11 cellular contexts compared by ENCODE assay signal in genomic region chr7:104980440-104980839, GRCh38. TPM values are rescaled to one million over a fixed set of nuclear protein-coding genes. Genes with fewer than 3 reads are reported as not detected.
A peak's percentile ranks its signal among the peaks of the same experiment; 100 is the strongest.
DNase-seq lines count a peak whose midpoint lies in the region; ATAC-seq and TF ChIP-seq lines count a peak whose summit lies in the region.
"Had no signal": no experiment of that assay in that cellular context is flagged by ENCODE, and none has a peak within 500 bp of the region (broad histone marks: within the 10 kb centered on the region; RNA-seq: fewer than 3 reads in every experiment).

No MANE protein-coding gene starts in this region.

- H3K4me1 Mint-ChIP-seq in activated naive CD8-positive, alpha-beta T cell treated with anti-CD3 and anti-CD28 coated beads, Interleukin-2, amount 50 U/mL, for 24 hours = peaks cover 75% of the 10 kb centered on the region
- H3K4me1 Mint-ChIP-seq in glutamatergic neuron (ENCODE audit: low read depth, unreplicated experiment) = peaks cover 60% of the 10 kb centered on the region
- H3K4me1 Mint-ChIP-seq in naive thymus-derived CD4-positive, alpha-beta T cell = peaks cover 22 to 58% (median 37%) of the 10 kb centered on the region in 7 donors

- H3K9ac ChIP-seq in subcutaneous abdominal adipose tissue (ENCODE audit: low read length in 5 of 5) = no peak overlapping the region

- H3K4me3 ChIP-seq in cardiac muscle cell (no peak overlapping the region), subcutaneous abdominal adipose tissue (ENCODE audit: low read depth in 1 of 5, low read length in 5 of 5) (no peak overlapping the region)
- H3K4me3 ChIP-seq in naive thymus-derived CD4-positive, alpha-beta T cell (ENCODE audit: low read length) = no peak overlapping the region
- H3K4me3 ChIP-seq: gastroesophageal sphincter, left lung, upper lobe of left lung had no signal

- H3K27me3 Mint-ChIP-seq in activated naive CD8-positive, alpha-beta T cell treated with anti-CD3 and anti-CD28 coated beads, Interleukin-2, amount 50 U/mL, for 24 hours = no peaks in the 10 kb centered on the region
- H3K27me3 Mint-ChIP-seq in glutamatergic neuron (ENCODE audit: unreplicated experiment) = peaks cover 2% of the 10 kb centered on the region
- no peaks in the 10 kb centered on the region for H3K27me3 Mint-ChIP-seq in naive thymus-derived CD4-positive, alpha-beta T cell

- H3K9me3 ChIP-seq in cardiac muscle cell (ENCODE audit: low read depth) (no peaks in the 10 kb centered on the region), subcutaneous abdominal adipose tissue (ENCODE audit: control insufficient read depth in 5 of 5, low read length in 5 of 5) (no peaks in the 10 kb centered on the region)
- H3K9me3 ChIP-seq in naive thymus-derived CD4-positive, alpha-beta T cell (ENCODE audit: control insufficient read depth in 2 of 3, low read length in 3 of 3) = no peaks in the 10 kb centered on the region
- H3K9me3 ChIP-seq: gastroesophageal sphincter, left lung, upper lobe of left lung had no signal

- H3K36me3 ChIP-seq in cardiac muscle cell = no peaks in the 10 kb centered on the region
- H3K36me3 ChIP-seq in subcutaneous abdominal adipose tissue (ENCODE audit: control insufficient read depth in 5 of 5, insufficient read depth in 5 of 5, low read length in 5 of 5) = no peaks in the 10 kb centered on the region
- H3K36me3 ChIP-seq in naive thymus-derived CD4-positive, alpha-beta T cell (ENCODE audit: control insufficient read depth in 2 of 3, insufficient read depth in 3 of 3, low read length in 3 of 3) = peaks cover 0 to 3% (median 0%) of the 10 kb centered on the region in 3 experiments
- H3K36me3 ChIP-seq: gastroesophageal sphincter, left lung, upper lobe of left lung had no signal

- peaks cover 4% of the 10 kb centered on the region for H3K36me3 Mint-ChIP-seq in activated naive CD8-positive, alpha-beta T cell treated with anti-CD3 and anti-CD28 coated beads, Interleukin-2, amount 50 U/mL, for 24 hours (ENCODE audit: low read depth)
- no peaks in the 10 kb centered on the region for H3K36me3 Mint-ChIP-seq in glutamatergic neuron (ENCODE audit: unreplicated experiment)
- no peaks in the 10 kb centered on the region for H3K36me3 Mint-ChIP-seq in naive thymus-derived CD4-positive, alpha-beta T cell

- H3K27me3 ChIP-seq in cardiac muscle cell (no peaks in the 10 kb centered on the region), subcutaneous abdominal adipose tissue (ENCODE audit: control insufficient read depth in 5 of 5, insufficient read depth in 4 of 5, low read length in 5 of 5) (no peaks in the 10 kb centered on the region)
- no peaks in the 10 kb centered on the region for H3K27me3 ChIP-seq in naive thymus-derived CD4-positive, alpha-beta T cell (ENCODE audit: control insufficient read depth in 2 of 2, insufficient read depth in 2 of 2, low read length in 2 of 2)
- H3K27me3 ChIP-seq: gastroesophageal sphincter, left lung, upper lobe of left lung had no signal

- no peak overlapping the region for H3K4me3 Mint-ChIP-seq in activated naive CD8-positive, alpha-beta T cell treated with anti-CD3 and anti-CD28 coated beads, Interleukin-2, amount 50 U/mL, for 24 hours
- H3K4me3 Mint-ChIP-seq in glutamatergic neuron (ENCODE audit: unreplicated experiment) = no peak overlapping the region
- H3K4me3 Mint-ChIP-seq in naive thymus-derived CD4-positive, alpha-beta T cell = no peak overlapping the region

- H3K4me1 ChIP-seq in cardiac muscle cell (ENCODE audit: low read depth) (peaks cover 39% of the 10 kb centered on the region), subcutaneous abdominal adipose tissue (ENCODE audit: control insufficient read depth in 5 of 5, insufficient read depth in 5 of 5, low read length in 5 of 5) (peaks cover 13 to 78% (median 71%) of the 10 kb centered on the region in 5 donors)
- H3K4me1 ChIP-seq in naive thymus-derived CD4-positive, alpha-beta T cell (ENCODE audit: control insufficient read depth in 2 of 2, insufficient read depth in 2 of 2, low read length in 2 of 2) = peaks cover 16 to 21% of the 10 kb centered on the region in 2 donors

- intact Hi-C loops in Right ventricle myocardium inferior (cut with DNase I) = no loop called here
- intact Hi-C loops in naive thymus-derived CD4-positive, alpha-beta T cell (cut with micrococcal nuclease) = loop anchor here (2.0 to 5.0 kb wide), 6 partner anchors 98 to 552 kb away; partner anchors contain the start of genes RINT1 (in 1 of the 2) and SRPK2 (in 1 of the 2)

- CTCF ChIA-PET in naive thymus-derived CD4-positive, alpha-beta T cell (lab: Charles Lee) = interaction anchor here (0.8 to 6.7 kb wide), 27 partner anchors 8 to 449 kb away, joined by 3 to 76 read pairs (median 5); partner anchors contain the start of gene KMT2E

- H3K27ac ChIP-seq in cardiac muscle cell = peak overlapping the region; percentile 55
- peak overlapping the region; percentile 99 for H3K27ac ChIP-seq in subcutaneous abdominal adipose tissue (ENCODE audit: low read depth, low read length)
- H3K27ac ChIP-seq in naive thymus-derived CD4-positive, alpha-beta T cell (ENCODE audit: low read depth, low read length) = no peak overlapping the region

- ATAC-seq in Right ventricle myocardium inferior (no peak), HG02798 (IDR thresholded peaks at IDR 0.05; ENCODE audit: poor library complexity, unreplicated experiment) (no peak)
- no peak for ATAC-seq in activated naive CD8-positive, alpha-beta T cell treated with anti-CD3 and anti-CD28 coated beads, Interleukin-2, amount 50 U/mL, for 24 hours
- no peak for ATAC-seq in naive thymus-derived CD4-positive, alpha-beta T cell
- ATAC-seq: gastroesophageal sphincter, left lung had no signal

- DNase-seq in cardiac muscle cell (ENCODE audit: low read depth in 1 of 2, low spot score in 1 of 2) (no peak), Right ventricle myocardium inferior (ENCODE audit: missing footprints) (no peak), glutamatergic neuron (no peak), NCI-H510A treated with DMSO at 0.1 percent for 48 hours (lab: John Stamatoyannopoulos, UW) (no peak)
- DNase-seq in activated naive CD8-positive, alpha-beta T cell treated with anti-CD3 and anti-CD28 coated beads, Interleukin-2, amount 50 U/mL, for 24 hours = no peak
- DNase-seq in naive thymus-derived CD4-positive, alpha-beta T cell = no peak
- DNase-seq: left lung, upper lobe of left lung had no signal

- POLR2A ChIA-PET in naive thymus-derived CD4-positive, alpha-beta T cell (lab: Charles Lee) = interaction anchor here (0.8 to 18.2 kb wide), 5 partner anchors 32 to 591 kb away, joined by 3 to 639 read pairs (median 13); partner anchors contain the start of gene KMT2E

- H3K27ac Mint-ChIP-seq in activated naive CD8-positive, alpha-beta T cell treated with anti-CD3 and anti-CD28 coated beads, Interleukin-2, amount 50 U/mL, for 24 hours = peak overlapping the region; percentile 60
- peak overlapping the region; percentile 5 for H3K27ac Mint-ChIP-seq in glutamatergic neuron (ENCODE audit: unreplicated experiment)
- H3K27ac Mint-ChIP-seq in naive thymus-derived CD4-positive, alpha-beta T cell = peak overlapping the region in 4 of 9 donors; percentile 3 to 61 (median 22)

- no peaks in the 10 kb centered on the region for H3K9me3 Mint-ChIP-seq in activated naive CD8-positive, alpha-beta T cell treated with anti-CD3 and anti-CD28 coated beads, Interleukin-2, amount 50 U/mL, for 24 hours
- peaks cover 17% of the 10 kb centered on the region for H3K9me3 Mint-ChIP-seq in glutamatergic neuron (ENCODE audit: unreplicated experiment)
- no peaks in the 10 kb centered on the region for H3K9me3 Mint-ChIP-seq in naive thymus-derived CD4-positive, alpha-beta T cell

- no peak for TF ChIP-seq CTCF in cardiac muscle cell (IDR thresholded peaks at IDR 0.05; ENCODE audit: low read depth, low read length)
- no peak for TF ChIP-seq CTCF in glutamatergic neuron (IDR thresholded peaks at IDR 0.05; ENCODE audit: partially characterized antibody, unreplicated experiment)

RNA-seq across cellular contexts. Expression of gene KMT2E, which starts 33.6 kb away (rescaled TPM):
- total RNA-seq in cardiac muscle cell (59.1 and 78.4 TPM in 2 replicates), Right ventricle myocardium inferior (35.1 TPM), glutamatergic neuron (ENCODE audit: unreplicated experiment) (126 TPM)
- 131 and 152 TPM in 2 replicates for polyA plus RNA-seq in cardiac muscle cell
- total RNA-seq in naive thymus-derived CD4-positive, alpha-beta T cell = 100 to 1,000 TPM; 129 to 221 (median 186) TPM
- polyA plus RNA-seq in naive thymus-derived CD4-positive, alpha-beta T cell = 100 to 1,000 TPM; 195 to 221 TPM
